ENCODE assay signal across 8 cellular contexts in genomic region chr22:50343541-50343935, GRCh38. TPM values are rescaled to one million over a fixed set of nuclear protein-coding genes. Genes with fewer than 3 reads are reported as not detected.
DNase-seq lines count a peak whose midpoint lies in the region; TF ChIP-seq lines count a peak whose summit lies in the region.

No MANE protein-coding gene starts in this region.

- H3K4me1 ChIP-seq in BLaER1, result peaks cover 36% of the 10 kb centered on the region
- H3K4me1 ChIP-seq in MM.1S (ENCODE audit: low read length), result 0 out of 2 replicates have a peak, but pooled peaks cover 3% of the 10 kb centered on the region
- peaks cover 18% of the 10 kb centered on the region for H3K4me1 ChIP-seq in effector memory CD4-positive, alpha-beta T cell (ENCODE audit: control insufficient read depth, insufficient read depth, low read length, poor library complexity, severe bottlenecking)
- no peaks in the 10 kb centered on the region for H3K4me1 ChIP-seq in neural progenitor cell

- H3K36me3 ChIP-seq in BLaER1, result peaks cover 21% of the 10 kb centered on the region
- H3K36me3 ChIP-seq in MM.1S (replicated peaks; ENCODE audit: insufficient read depth, low read length), result no peaks in the 10 kb centered on the region
- peaks cover 7% of the 10 kb centered on the region for H3K36me3 ChIP-seq in effector memory CD4-positive, alpha-beta T cell (ENCODE audit: control insufficient read depth, insufficient read depth, low read length)
- no peaks in the 10 kb centered on the region for H3K36me3 ChIP-seq in neural progenitor cell

- no peaks in the 10 kb centered on the region for H3K9me2 ChIP-seq in MM.1S (replicated peaks; ENCODE audit: insufficient read depth, low read length)

- H3K27me3 ChIP-seq in BLaER1 (no peaks in the 10 kb centered on the region), MM.1S (replicated peaks; ENCODE audit: insufficient read depth, low read length) (no peaks in the 10 kb centered on the region), neural progenitor cell (peaks cover 5% of the 10 kb centered on the region)
- H3K27me3 ChIP-seq in effector memory CD4-positive, alpha-beta T cell (replicated peaks; ENCODE audit: control insufficient read depth, insufficient read depth, low read length, poor library complexity, severe bottlenecking), result no peaks in the 10 kb centered on the region

- peaks cover 23% of the 10 kb centered on the region for H4K20me1 ChIP-seq in BLaER1
- no peaks in the 10 kb centered on the region for H4K20me1 ChIP-seq in MM.1S (ENCODE audit: insufficient read depth, low read length)
- peaks cover 25% of the 10 kb centered on the region for H4K20me1 ChIP-seq in neural progenitor cell (ENCODE audit: low read depth)

- H3K4me2 ChIP-seq in BLaER1, result peak overlapping the region; percentile 100
- H3K4me2 ChIP-seq in MM.1S (ENCODE audit: low read depth, low read length), result no peak overlapping the region
- H3K4me2 ChIP-seq in neural progenitor cell, result peak overlapping the region; percentile 83

- H3K4me3 Mint-ChIP-seq in neural progenitor cell, result peak overlapping the region; percentile 77

- no peak for TF ChIP-seq CTCF in MM.1S (IDR thresholded peaks at IDR 0.05; ENCODE audit: low read length)
- TF ChIP-seq CTCF in neural progenitor cell (IDR thresholded peaks at IDR 0.05), result no peak

- no peaks in the 10 kb centered on the region for H3K36me3 Mint-ChIP-seq in neural progenitor cell

- no peak overlapping the region for H3K27ac Mint-ChIP-seq in neural progenitor cell

- H3K27ac ChIP-seq in BLaER1 (peak overlapping the region; percentile 93), MM.1S (ENCODE audit: low read length) (no peak overlapping the region), neural progenitor cell (peak overlapping the region; percentile 74)
- peak overlapping the region; percentile 89 for H3K27ac ChIP-seq in effector memory CD4-positive, alpha-beta T cell (ENCODE audit: insufficient read depth, low read length, poor library complexity, severe bottlenecking)

- peaks cover 7% of the 10 kb centered on the region for H3K4me1 Mint-ChIP-seq in neural progenitor cell

- H3K9ac ChIP-seq in BLaER1, result peak overlapping the region; percentile 93
- H3K9ac ChIP-seq in MM.1S (ENCODE audit: low read length), result peak overlapping the region; percentile 84
- H3K9ac ChIP-seq in neural progenitor cell, result peak overlapping the region; percentile 86

- H3K79me2 ChIP-seq in MM.1S (ENCODE audit: low read length) (peaks cover 29% of the 10 kb centered on the region), neural progenitor cell (ENCODE audit: low read depth) (peaks cover 12% of the 10 kb centered on the region)

- no peaks in the 10 kb centered on the region for H3K27me3 Mint-ChIP-seq in neural progenitor cell (ENCODE audit: insufficient read depth, low read depth)

- H3K9me3 Mint-ChIP-seq in neural progenitor cell, result no peaks in the 10 kb centered on the region

- H2AFZ ChIP-seq in MM.1S (ENCODE audit: low read length) (no peak overlapping the region), neural progenitor cell (replicated peaks) (peak overlapping the region; percentile 72)

- H3K9me3 ChIP-seq in BLaER1 (no peaks in the 10 kb centered on the region), MM.1S (replicated peaks; ENCODE audit: insufficient read depth, low read length) (no peaks in the 10 kb centered on the region), neural progenitor cell (ENCODE audit: low read depth) (no peaks in the 10 kb centered on the region)
- H3K9me3 ChIP-seq in effector memory CD4-positive, alpha-beta T cell (ENCODE audit: control insufficient read depth, low read length), result no peaks in the 10 kb centered on the region

- peaks cover 17% of the 10 kb centered on the region for H3F3A ChIP-seq in MM.1S (ENCODE audit: insufficient read depth, low read length)
- peaks cover 38% of the 10 kb centered on the region for H3F3A ChIP-seq in neural progenitor cell (ENCODE audit: low read depth)

- DNase-seq in MM.1S (no peak), neural progenitor cell (ENCODE audit: low spot score) (no peak), dedifferentiated amniotic fluid mesenchymal stem cell (ENCODE audit: extremely low spot score) (no peak), activated gamma-delta T cell treated with Interleukin-2 at 50 U/mL for 16 hours (no peak), NCI-H748 treated with DMSO at 0.1 percent for 48 hours (lab: John Stamatoyannopoulos, UW) (no peak), DMS79 (lab: John Stamatoyannopoulos, UW) (no peak)
- DNase-seq in effector memory CD4-positive, alpha-beta T cell, result no peak

- H3K4me3 ChIP-seq in BLaER1 (peak overlapping the region; percentile 87), MM.1S (ENCODE audit: low read length) (peak overlapping the region; percentile 78), neural progenitor cell (peak overlapping the region; percentile 94)
- peak overlapping the region; percentile 87 for H3K4me3 ChIP-seq in effector memory CD4-positive, alpha-beta T cell (ENCODE audit: insufficient read depth, low read depth, low read length, poor library complexity, severe bottlenecking)

RNA-seq across cellular contexts. Expression of gene PPP6R2, which starts 0.4 kb away (rescaled TPM):
- total RNA-seq in neural progenitor cell (ENCODE audit: low replicate concordance), result 32.6 and 65.5 TPM in 2 replicates

RNA-seq across cellular contexts. Expression of gene DENND6B, which starts 16.7 kb away (rescaled TPM):
- 1.0 and 7.8 TPM in 2 replicates for total RNA-seq in neural progenitor cell (ENCODE audit: low replicate concordance)

RNA-seq across cellular contexts. Expression of gene PLXNB2, which starts 36.1 kb away (rescaled TPM):
- total RNA-seq in neural progenitor cell (ENCODE audit: low replicate concordance), result 32.4 and 94.1 TPM in 2 replicates
